9 cellular contexts compared by ENCODE assay signal in the genomic region with DNA sequence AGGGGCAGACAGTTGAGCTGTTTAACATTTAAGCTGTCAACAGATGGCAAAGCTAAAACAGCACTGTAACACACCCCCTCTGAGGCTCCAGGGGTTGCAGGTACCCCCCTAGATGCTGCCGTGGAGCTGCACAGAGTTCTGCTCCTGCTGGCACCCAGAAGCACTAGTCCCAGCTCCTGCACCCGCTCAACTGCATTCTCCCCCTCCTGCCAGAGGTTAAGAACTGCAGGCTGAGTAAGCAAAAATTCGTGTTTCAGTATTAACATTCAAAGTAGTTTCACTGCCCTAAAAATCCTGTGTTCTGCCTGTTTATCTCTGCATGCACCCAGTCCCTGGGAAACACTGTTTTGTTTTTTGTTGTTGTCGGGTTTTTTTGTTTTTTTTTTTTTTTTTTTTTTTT.
DNase-seq lines count a peak whose midpoint lies in the region; ATAC-seq, FAIRE-seq and TF ChIP-seq lines count a peak whose summit lies in the region.
"Had no signal": no experiment of that assay in that cellular context is flagged by ENCODE, and none has a peak within 500 bp of the region (broad histone marks: within the 10 kb centered on the region; RNA-seq: fewer than 3 reads in every experiment).

No MANE protein-coding gene starts in this region.

- peak; percentile 1 for DNase-seq in stimulated activated CD4-positive, alpha-beta T cell treated with anti-CD3 and anti-CD28 coated beads, Interleukin-1b, Interleukin-23, amount 100 ng/mL, for 48 hours
- DNase-seq in stimulated activated CD4-positive, alpha-beta T cell treated with anti-CD3 and anti-CD28 coated beads, Interleukin-12 subunit alpha, Interleukin-12 subunit beta, amount 100 ng/mL, for 4 hours = no peak
- DNase-seq in NAMALWA (ENCODE audit: low spot score) = peak; percentile 66
- peak; percentile 7 for DNase-seq in choroid plexus epithelial cell (ENCODE audit: low read depth)
- no peak for DNase-seq in esophagus muscularis mucosa (ENCODE audit: extremely low spot score)
- no peak for DNase-seq in RCC 7860 (ENCODE audit: low spot score)
- no peak for DNase-seq in dermis blood vessel endothelial cell

- intact Hi-C loops in esophagus muscularis mucosa (cut with DNase I) = no loop called here

- peak; percentile 32 for TF ChIP-seq CTCF in choroid plexus epithelial cell (conservative IDR thresholded peaks at IDR 0.05; ENCODE audit: low read depth, low read length)
- peak in 1 of 3 experiments; percentile 19 for TF ChIP-seq CTCF in esophagus muscularis mucosa (IDR thresholded peaks at IDR 0.05)

- 27% methylated on average over 4 of the region's 4 CpGs for WGBS in esophagus muscularis mucosa

- no peaks in the 10 kb centered on the region for H3K9me3 ChIP-seq in esophagus muscularis mucosa
- H3K9me3 ChIP-seq: adrenal gland had no signal

- no peaks in the 10 kb centered on the region for H3K36me3 ChIP-seq in esophagus muscularis mucosa
- H3K36me3 ChIP-seq: adrenal gland had no signal

- H3K27ac ChIP-seq in esophagus muscularis mucosa (replicated peaks in 1 of 4) = no peak overlapping the region
- H3K27ac ChIP-seq: adrenal gland had no signal

- peak; percentile 94 for ATAC-seq in HG02642 (IDR thresholded peaks at IDR 0.05; ENCODE audit: poor library complexity, unreplicated experiment)

- no peak for TF ChIP-seq EP300 in esophagus muscularis mucosa (IDR thresholded peaks at IDR 0.05)

- no peak for TF ChIP-seq POLR2A in esophagus muscularis mucosa (IDR thresholded peaks at IDR 0.05; ENCODE audit: low read depth)

- H3K4me3 ChIP-seq in choroid plexus epithelial cell (ENCODE audit: low read depth, low read length) = no peak overlapping the region
- H3K4me3 ChIP-seq in esophagus muscularis mucosa = no peak overlapping the region
- H3K4me3 ChIP-seq: adrenal gland had no signal

- H3K27me3 ChIP-seq in esophagus muscularis mucosa = no peaks in the 10 kb centered on the region
- H3K27me3 ChIP-seq: adrenal gland had no signal

- no peak for FAIRE-seq in RCC 7860 (lab: Jason Lieb, UNC)

- no peaks in the 10 kb centered on the region for H3K4me1 ChIP-seq in esophagus muscularis mucosa
- H3K4me1 ChIP-seq: adrenal gland had no signal

Comparison
In these comparisons a context has a peak if more than half of its experiments do, and no peak if none do; other contexts are left out.
1. DNase-seq: peak in stimulated activated CD4-positive, alpha-beta T cell treated with anti-CD3 and anti-CD28 coated beads, Interleukin-1b, Interleukin-23, amount 100 ng/mL, for 48 hours (single experiment), NAMALWA (single experiment) and choroid plexus epithelial cell (single experiment); none in stimulated activated CD4-positive, alpha-beta T cell treated with anti-CD3 and anti-CD28 coated beads, Interleukin-12 subunit alpha, Interleukin-12 subunit beta, amount 100 ng/mL, for 4 hours (single experiment), esophagus muscularis mucosa (single experiment), RCC 7860 (single experiment) and dermis blood vessel endothelial cell (single experiment).